In genomic region chr7:128944487-128945236, GRCh38 we compare ENCODE assay signal across 27 cellular contexts. TPM values are rescaled to one million over a fixed set of nuclear protein-coding genes. Genes with fewer than 3 reads are reported as not detected.
DNase-seq lines count a peak whose midpoint lies in the region; ATAC-seq, FAIRE-seq and TF ChIP-seq lines count a peak whose summit lies in the region.
"Had no signal": no experiment of that assay in that cellular context is flagged by ENCODE, and none has a peak within 500 bp of the region (broad histone marks: within the 10 kb centered on the region; RNA-seq: fewer than 3 reads in every experiment).

No MANE protein-coding gene starts in this region.

- H4K20me1 ChIP-seq in HepG2 (ENCODE audit: insufficient read depth, low read length), result no peaks in the 10 kb centered on the region
- peaks cover 11% of the 10 kb centered on the region for H4K20me1 ChIP-seq in Loucy (ENCODE audit: insufficient read depth, low read length, poor library complexity, severe bottlenecking)

- no peak for DNase-seq in HepG2 (ENCODE audit: low spot score)
- no peak for DNase-seq in right lobe of liver
- peak; percentile 50 for DNase-seq in esophagus muscularis mucosa (ENCODE audit: extremely low spot score)
- DNase-seq in naive thymus-derived CD8-positive, alpha-beta T cell, result no peak
- DNase-seq in NOMO-1 treated with dmso at 0.1 percent for 144 hours (lab: John Stamatoyannopoulos, UW; ENCODE audit: unreplicated experiment), result no peak
- no peak for DNase-seq in activated CD4-positive, alpha-beta memory T cell treated with anti-CD3 and anti-CD28 coated beads for 36 hours
- DNase-seq: ACHN; CD4-positive, alpha-beta T cell; DMS53; NCI-H1092; NCI-H1417 treated with DMSO at 0.1 percent for 48 hours; NCI-H1694 treated with DMSO at 0.1 percent for 48 hours; NCI-H2081; NCI-H2227 treated with DMSO at 0.1 percent for 48 hours; NCI-H526 treated with DMSO at 0.1 percent for 48 hours; Peyer's patch; SHP77 treated with DMSO at 0.1 percent for 48 hours; SW 1271 had no signal

- no peak overlapping the region for H3K27ac Mint-ChIP-seq in naive thymus-derived CD8-positive, alpha-beta T cell
- H3K27ac Mint-ChIP-seq in activated CD4-positive, alpha-beta memory T cell treated with anti-CD3 and anti-CD28 coated beads for 36 hours, result no peak overlapping the region
- H3K27ac Mint-ChIP-seq: CD4-positive, alpha-beta T cell had no signal

- POLR2A ChIA-PET in HepG2 (lab: Yijun Ruan, JAX), result no interaction called here
- POLR2A ChIA-PET in naive thymus-derived CD8-positive, alpha-beta T cell (lab: Charles Lee), result no interaction called here
- POLR2A ChIA-PET in activated CD4-positive, alpha-beta memory T cell treated with anti-CD3 and anti-CD28 coated beads for 36 hours (lab: Charles Lee), result no interaction called here

- TF ChIP-seq RAD21 in HepG2 (CRISPR knock-in tag; IDR thresholded peaks at IDR 0.05), result no peak

- WGBS in HepG2 (ENCODE audit: low lambda C conversion rate), result 83% methylated on average over 7 of the region's 7 CpGs
- WGBS in right lobe of liver (ENCODE audit: insufficient coverage, low coverage, low lambda C conversion rate, missing lambda C conversion rate), result 76% methylated on average over 5 of the region's 7 CpGs
- WGBS in esophagus muscularis mucosa, result 79% methylated on average over 7 of the region's 7 CpGs

- H3K4me3 Mint-ChIP-seq in naive thymus-derived CD8-positive, alpha-beta T cell, result no peak overlapping the region
- H3K4me3 Mint-ChIP-seq in activated CD4-positive, alpha-beta memory T cell treated with anti-CD3 and anti-CD28 coated beads for 36 hours, result no peak overlapping the region
- H3K4me3 Mint-ChIP-seq: CD4-positive, alpha-beta T cell had no signal

- H3K4me1 ChIP-seq in HepG2 (ENCODE audit: insufficient read depth, low read length) (peaks cover 17% of the 10 kb centered on the region), right lobe of liver (no peaks in the 10 kb centered on the region), Loucy (ENCODE audit: insufficient read depth, low read length, poor library complexity, severe bottlenecking) (peaks cover 35% of the 10 kb centered on the region), esophagus muscularis mucosa (no peaks in the 10 kb centered on the region)

- no peaks in the 10 kb centered on the region for H3K36me3 ChIP-seq in HepG2 (replicated peaks in 1 of 2; ENCODE audit: control insufficient read depth in 1 of 2, insufficient read depth in 2 of 2, low read length in 2 of 2)
- H3K36me3 ChIP-seq in right lobe of liver, result no peaks in the 10 kb centered on the region
- peaks cover 59% of the 10 kb centered on the region; the same call in 1 of the 2 replicates for H3K36me3 ChIP-seq in Loucy (ENCODE audit: insufficient read depth, low read length)
- peaks cover 0 to 3% (median 1%) of the 10 kb centered on the region in 4 donors for H3K36me3 ChIP-seq in esophagus muscularis mucosa
- H3K36me3 ChIP-seq: Peyer's patch had no signal

- intact Hi-C loops in HepG2 (cut with micrococcal nuclease; ENCODE audit: unreplicated experiment), result no loop called here
- intact Hi-C loops in right lobe of liver (cut with DNase I), result no loop called here
- intact Hi-C loops in esophagus muscularis mucosa (cut with DNase I), result no loop called here
- intact Hi-C loops in activated CD4-positive, alpha-beta memory T cell treated with anti-CD3 and anti-CD28 coated beads for 36 hours (cut with micrococcal nuclease), result no loop called here

- H3K9ac ChIP-seq in HepG2 (ENCODE audit: insufficient read depth, low read depth, low read length) (no peak overlapping the region), Loucy (ENCODE audit: low read depth, low read length, poor library complexity, severe bottlenecking) (peak overlapping the region; percentile 47)
- H3K9ac ChIP-seq: KMS-11 had no signal

- peaks cover 7% of the 10 kb centered on the region; the same call in 1 of the 2 replicates for H3F3A ChIP-seq in Loucy (ENCODE audit: low read depth)

- H3K4me2 ChIP-seq in HepG2 (ENCODE audit: low read depth, low read length) (no peak overlapping the region), Loucy (ENCODE audit: low read depth, low read length, poor library complexity, severe bottlenecking) (peak overlapping the region; percentile 60)
- H3K4me2 ChIP-seq: KMS-11 had no signal

- H3K27ac ChIP-seq in HepG2 (ENCODE audit: extremely low read length, insufficient read depth, low read length), result no peak overlapping the region
- H3K27ac ChIP-seq in right lobe of liver, result no peak overlapping the region
- H3K27ac ChIP-seq in esophagus muscularis mucosa (replicated peaks in 1 of 4), result no peak overlapping the region
- H3K27ac ChIP-seq: 22Rv1, KMS-11, Peyer's patch, SK-N-MC had no signal

- H3K36me3 Mint-ChIP-seq in naive thymus-derived CD8-positive, alpha-beta T cell, result no peaks in the 10 kb centered on the region
- no peaks in the 10 kb centered on the region for H3K36me3 Mint-ChIP-seq in activated CD4-positive, alpha-beta memory T cell treated with anti-CD3 and anti-CD28 coated beads for 36 hours

- no peak overlapping the region for H3K4me3 ChIP-seq in HepG2 (replicated peaks in 1 of 3; ENCODE audit: insufficient read depth in 1 of 3, low read depth in 2 of 3, low read length in 3 of 3)
- H3K4me3 ChIP-seq in right lobe of liver, result no peak overlapping the region
- peak overlapping the region; percentile 47 for H3K4me3 ChIP-seq in Loucy (ENCODE audit: low read length, poor library complexity, severe bottlenecking)
- H3K4me3 ChIP-seq in esophagus muscularis mucosa, result no peak overlapping the region
- H3K4me3 ChIP-seq: Peyer's patch, SK-N-MC had no signal

- CTCF ChIA-PET in HepG2 (lab: Yijun Ruan, JAX; ENCODE audit: low intra/inter-chr PET ratio, low total read pairs), result no interaction called here
- CTCF ChIA-PET in activated CD4-positive, alpha-beta memory T cell treated with anti-CD3 and anti-CD28 coated beads for 36 hours (lab: Charles Lee), result no interaction called here

- ATAC-seq in HepG2 (no peak), right lobe of liver (no peak), GM21423 (IDR thresholded peaks at IDR 0.05; ENCODE audit: unreplicated experiment) (no peak)
- ATAC-seq in naive thymus-derived CD8-positive, alpha-beta T cell, result no peak

- H3K27me3 Mint-ChIP-seq in naive thymus-derived CD8-positive, alpha-beta T cell, result peaks cover 0 to 20% (median 11%) of the 10 kb centered on the region in 5 donors
- no peaks in the 10 kb centered on the region for H3K27me3 Mint-ChIP-seq in activated CD4-positive, alpha-beta memory T cell treated with anti-CD3 and anti-CD28 coated beads for 36 hours

- H3K27me3 ChIP-seq in HepG2 (ENCODE audit: control insufficient read depth in 1 of 2, insufficient read depth in 2 of 2, low read length in 2 of 2) (no peaks in the 10 kb centered on the region; a peak in 2 of 5 replicates), right lobe of liver (no peaks in the 10 kb centered on the region), Loucy (ENCODE audit: insufficient read depth, low read length, poor library complexity, severe bottlenecking) (no peaks in the 10 kb centered on the region), esophagus muscularis mucosa (peaks cover 0 to 33% (median 0%) of the 10 kb centered on the region in 4 donors)
- H3K27me3 ChIP-seq: Peyer's patch had no signal

- TF ChIP-seq POLR2A in HepG2 (IDR thresholded peaks at IDR 0.05; ENCODE audit: insufficient read depth in 1 of 2, low read depth in 2 of 2, low read length in 2 of 2) (no peak), right lobe of liver (IDR thresholded peaks at IDR 0.05) (no peak), esophagus muscularis mucosa (IDR thresholded peaks at IDR 0.05; ENCODE audit: low read depth) (no peak)

- no TSS peak for BruUV-seq in HepG2 (replicated peaks; lab: Mats Ljungman, UMichigan)

- no peaks in the 10 kb centered on the region for H3K79me2 ChIP-seq in HepG2 (ENCODE audit: insufficient read depth, low read length)
- H3K79me2 ChIP-seq in Loucy (ENCODE audit: insufficient read depth, low read length), result peaks cover 58% of the 10 kb centered on the region

- in situ Hi-C loops in HepG2 (cut with HindIII; ENCODE audit: extremely low pct_ligation_motif_present, low pct_unique_long_range_greater_than_20kb), result loop anchor here (5.0 kb wide), 1 partner anchor 37 kb away; no protein-coding TSS in a partner anchor

- no peak overlapping the region for H2AFZ ChIP-seq in HepG2 (ENCODE audit: low read length)
- no peak overlapping the region for H2AFZ ChIP-seq in Loucy (ENCODE audit: low read length)

- TF ChIP-seq EP300 in HepG2 (IDR thresholded peaks at IDR 0.05; ENCODE audit: low read depth in 2 of 2, low read length in 2 of 2) (no peak), HepG2 (CRISPR knock-in tag; IDR thresholded peaks at IDR 0.05; ENCODE audit: borderline replicate concordance) (no peak), esophagus muscularis mucosa (IDR thresholded peaks at IDR 0.05) (no peak)

- H3K9me2 ChIP-seq in Loucy (replicated peaks; ENCODE audit: low read depth, low read length), result no peaks in the 10 kb centered on the region

- H3K9me3 ChIP-seq in HepG2 (ENCODE audit: low read length) (no peaks in the 10 kb centered on the region), right lobe of liver (no peaks in the 10 kb centered on the region), Loucy (ENCODE audit: insufficient read depth, low read depth, low read length) (no peaks in the 10 kb centered on the region), esophagus muscularis mucosa (no peaks in the 10 kb centered on the region)
- H3K9me3 ChIP-seq: Peyer's patch had no signal

- TF ChIP-seq CTCF in HepG2 (CRISPR knock-in tag; IDR thresholded peaks at IDR 0.05) (no peak), right lobe of liver (IDR thresholded peaks at IDR 0.05) (no peak), Loucy (conservative IDR thresholded peaks at IDR 0.05; ENCODE audit: low read length) (no peak), esophagus muscularis mucosa (IDR thresholded peaks at IDR 0.05) (no peak)

- no peak for FAIRE-seq in HepG2 (lab: Jason Lieb, UNC)
- FAIRE-seq: H1 had no signal

- peaks cover 5 to 22% (median 14%) of the 10 kb centered on the region in 4 donors for H3K4me1 Mint-ChIP-seq in naive thymus-derived CD8-positive, alpha-beta T cell
- peaks cover 18% of the 10 kb centered on the region for H3K4me1 Mint-ChIP-seq in activated CD4-positive, alpha-beta memory T cell treated with anti-CD3 and anti-CD28 coated beads for 36 hours (ENCODE audit: low read depth)

- H3K9me3 Mint-ChIP-seq in naive thymus-derived CD8-positive, alpha-beta T cell, result no peaks in the 10 kb centered on the region
- no peaks in the 10 kb centered on the region for H3K9me3 Mint-ChIP-seq in activated CD4-positive, alpha-beta memory T cell treated with anti-CD3 and anti-CD28 coated beads for 36 hours
- H3K9me3 Mint-ChIP-seq: CD4-positive, alpha-beta T cell had no signal

RNA-seq across cellular contexts. Expression of gene IRF5, which starts 6.9 kb away (rescaled TPM):
- total RNA-seq in HepG2 (2016; rRNA removed; fragmentation: Illumina TruSeq; extraction: Trizol) (2.0 and 2.9 TPM in 2 replicates), right lobe of liver (1 to 10 TPM; 4.6 to 8.9 (median 6.4) TPM), esophagus muscularis mucosa (10 to 100 TPM in 1 of 4 donors, 1 to 10 TPM in 3; 7.6 to 14.5 (median 8.6) TPM)
- total RNA-seq in HepG2 (2016; cell fraction: cytosol; rRNA removed; fragmentation: Illumina TruSeq; extraction: Trizol; ENCODE audit: low read depth), result 1.1 and 1.9 TPM in 2 replicates
- total RNA-seq in HepG2 (2016; cell fraction: insoluble cytoplasmic fraction; rRNA removed; fragmentation: Illumina TruSeq; extraction: Trizol), result 1.9 and 3.1 TPM in 2 replicates
- total RNA-seq in HepG2 (2016; cell fraction: membrane; rRNA removed; fragmentation: Illumina TruSeq; extraction: Trizol), result 2.0 and 3.2 TPM in 2 replicates
- 2.9 and 3.4 TPM in 2 replicates for total RNA-seq in HepG2 (2016; cell fraction: nucleus; rRNA removed; fragmentation: Illumina TruSeq; extraction: Trizol)
- 2.0 and 2.4 TPM in 2 replicates for polyA plus RNA-seq in HepG2 (2011; rRNA removed)
- polyA plus RNA-seq in HepG2 (2011; cell fraction: cytosol; rRNA removed), result 1.2 and 1.5 TPM in 2 replicates
- polyA plus RNA-seq in HepG2 (2011; cell fraction: nucleus; rRNA removed), result 9.9 and 12.9 TPM in 2 replicates
- polyA plus RNA-seq in HepG2 (2012), result 0.66 and 0.88 TPM in 2 replicates
- polyA plus RNA-seq in HepG2 (2016; cell fraction: cytosol; fragmentation: Illumina TruSeq; extraction: Trizol; ENCODE audit: low read depth), result 1.1 TPM in 2 replicates
- polyA plus RNA-seq in HepG2 (2016; cell fraction: insoluble cytoplasmic fraction; fragmentation: Illumina TruSeq; extraction: Trizol; ENCODE audit: low read depth), result 2.0 and 3.3 TPM in 2 replicates
- polyA plus RNA-seq in HepG2 (2016; cell fraction: membrane; fragmentation: Illumina TruSeq; extraction: Trizol; ENCODE audit: low read depth), result 1.5 and 2.4 TPM in 2 replicates
- 9.3 and 11.8 TPM in 2 replicates for polyA plus RNA-seq in HepG2 (2016; cell fraction: nucleus; fragmentation: Illumina TruSeq; extraction: Trizol; ENCODE audit: insufficient read depth, low read depth)
- polyA minus RNA-seq in HepG2 (2011; rRNA and poly(A)+ RNA removed; ENCODE audit: low replicate concordance), result 0.61 and 1.8 TPM in 2 replicates
- polyA minus RNA-seq in HepG2 (2011; cell fraction: cytosol; rRNA and poly(A)+ RNA removed), result 0.79 and 1.8 TPM in 2 replicates
- 0.52 and 1.1 TPM in 2 replicates for polyA minus RNA-seq in HepG2 (2011; cell fraction: nucleus; rRNA and poly(A)+ RNA removed)
- 1 to 10 TPM; 2.3 to 3.0 TPM for total RNA-seq in naive thymus-derived CD8-positive, alpha-beta T cell
- polyA plus RNA-seq in naive thymus-derived CD8-positive, alpha-beta T cell, result under 1 TPM; 0.20 to 0.42 (median 0.40) TPM
- 10 to 100 TPM; 21.7 to 22.9 TPM for total RNA-seq in activated CD4-positive, alpha-beta memory T cell treated with anti-CD3 and anti-CD28 coated beads for 36 hours
- total RNA-seq: G401 had no signal

RNA-seq across cellular contexts. Expression of gene KCP, which starts 34.2 kb away (rescaled TPM):
- total RNA-seq in HepG2 (2016; rRNA removed; fragmentation: Illumina TruSeq; extraction: Trizol) (0.22 and 1.0 TPM in 2 replicates), right lobe of liver (under 1 TPM in 4 of 6 experiments, not detected in 2; 0.10 to 0.22 (median 0.12) TPM), esophagus muscularis mucosa (under 1 TPM in 3 of 4 donors, not detected in 1; 0.13 to 0.66 (median 0.29) TPM)
- total RNA-seq in HepG2 (2016; cell fraction: cytosol; rRNA removed; fragmentation: Illumina TruSeq; extraction: Trizol; ENCODE audit: low read depth), result 0.26 and 0.51 TPM in 2 replicates
- 0.37 and 1.2 TPM in 2 replicates for total RNA-seq in HepG2 (2016; cell fraction: insoluble cytoplasmic fraction; rRNA removed; fragmentation: Illumina TruSeq; extraction: Trizol)
- 0.28 and 0.48 TPM in 2 replicates for total RNA-seq in HepG2 (2016; cell fraction: membrane; rRNA removed; fragmentation: Illumina TruSeq; extraction: Trizol)
- total RNA-seq in HepG2 (2016; cell fraction: nucleus; rRNA removed; fragmentation: Illumina TruSeq; extraction: Trizol), result 1.3 and 2.0 TPM in 2 replicates
- polyA plus RNA-seq in HepG2 (2011; rRNA removed), result 0.37 and 0.46 TPM in 2 replicates
- polyA plus RNA-seq in HepG2 (2011; cell fraction: cytosol; rRNA removed), result 0.12 and 0.31 TPM in 2 replicates
- polyA plus RNA-seq in HepG2 (2011; cell fraction: nucleus; rRNA removed), result 6.6 and 8.0 TPM in 2 replicates
- 0.28 TPM in 2 replicates for polyA plus RNA-seq in HepG2 (2012)
- polyA plus RNA-seq in HepG2 (2016; cell fraction: cytosol; fragmentation: Illumina TruSeq; extraction: Trizol; ENCODE audit: low read depth), result 0.09 and 0.12 TPM in 2 replicates
- polyA plus RNA-seq in HepG2 (2016; cell fraction: insoluble cytoplasmic fraction; fragmentation: Illumina TruSeq; extraction: Trizol; ENCODE audit: low read depth), result 0.17 and 0.24 TPM in 2 replicates
- polyA plus RNA-seq in HepG2 (2016; cell fraction: membrane; fragmentation: Illumina TruSeq; extraction: Trizol; ENCODE audit: low read depth), result 0.20 and 0.23 TPM in 2 replicates
- 2.1 and 3.1 TPM in 2 replicates for polyA plus RNA-seq in HepG2 (2016; cell fraction: nucleus; fragmentation: Illumina TruSeq; extraction: Trizol; ENCODE audit: insufficient read depth, low read depth)
- polyA minus RNA-seq in HepG2 (2011; rRNA and poly(A)+ RNA removed; ENCODE audit: low replicate concordance), result 0.07 and 0.58 TPM in 2 replicates
- polyA minus RNA-seq in HepG2 (2011; cell fraction: cytosol; rRNA and poly(A)+ RNA removed), result not detected in 2 replicates
- 1.1 and 1.4 TPM in 2 replicates for polyA minus RNA-seq in HepG2 (2011; cell fraction: nucleus; rRNA and poly(A)+ RNA removed)
- under 1 TPM; 0.29 to 0.33 TPM for total RNA-seq in naive thymus-derived CD8-positive, alpha-beta T cell
- polyA plus RNA-seq in naive thymus-derived CD8-positive, alpha-beta T cell, result not detected
- under 1 TPM; 0.05 to 0.12 TPM for total RNA-seq in activated CD4-positive, alpha-beta memory T cell treated with anti-CD3 and anti-CD28 coated beads for 36 hours
- total RNA-seq: NCI-H460 had no signal
- polyA plus RNA-seq: BJ had no signal
